ENCODE assay signal across 1 cellular context in genomic region chr1:149888160-149888998, GRCh38.
TF ChIP-seq lines count a peak whose summit lies in the region.

No MANE protein-coding gene starts in this region.

TF ChIP-seq in HCT116, 20 proteins besides CTCF, POLR2A, EP300 and RAD21:
- TF ChIP-seq ZBTB33 (IDR thresholded peaks at IDR 0.05; ENCODE audit: extremely low read depth, insufficient replicate concordance, low read length), result no peak
- peak; percentile 83 for TF ChIP-seq POLR2AphosphoS5 (IDR thresholded peaks at IDR 0.05; ENCODE audit: low read depth, low read length)
- no peak for TF ChIP-seq EZH2 (IDR thresholded peaks at IDR 0.05)
- TF ChIP-seq EGR1 (IDR thresholded peaks at IDR 0.05; ENCODE audit: low read depth), result no peak
- TF ChIP-seq FOSL1 (IDR thresholded peaks at IDR 0.05; ENCODE audit: low read depth), result peak; percentile 39
- TF ChIP-seq SRF (IDR thresholded peaks at IDR 0.05; ENCODE audit: low read depth), result peak; percentile 43; the same call in 1 of the 2 replicates
- peak; percentile 77 for TF ChIP-seq MAX (IDR thresholded peaks at IDR 0.05)
- peak; percentile 6; the same call in 1 of the 2 replicates for TF ChIP-seq CEBPB (IDR thresholded peaks at IDR 0.05; ENCODE audit: low read depth)
- TF ChIP-seq SIN3A (IDR thresholded peaks at IDR 0.05; ENCODE audit: low read depth), result peak; percentile 74
- peak; percentile 51; the same call in 1 of the 2 replicates for TF ChIP-seq CBX3 (IDR thresholded peaks at IDR 0.05; ENCODE audit: low read depth)
- 0 out of 2 replicates have a peak, but pooled peaks have one; percentile 12 for TF ChIP-seq JUND (IDR thresholded peaks at IDR 0.05)
- no peak for TF ChIP-seq REST (IDR thresholded peaks at IDR 0.05; ENCODE audit: low read depth)
- TF ChIP-seq YY1 (IDR thresholded peaks at IDR 0.05; ENCODE audit: extremely low read depth, insufficient replicate concordance, low read depth, low read length), result peak; percentile 83
- no peak for TF ChIP-seq TCF7L2 (IDR thresholded peaks at IDR 0.05; ENCODE audit: borderline replicate concordance, extremely low read depth, insufficient read depth, insufficient read length)
- TF ChIP-seq ATF3 (IDR thresholded peaks at IDR 0.05), result no peak
- TF ChIP-seq ZFX (IDR thresholded peaks at IDR 0.05), result no peak
- TF ChIP-seq SP1 (IDR thresholded peaks at IDR 0.05; ENCODE audit: low read depth), result peak; percentile 34
